In the genomic region with DNA sequence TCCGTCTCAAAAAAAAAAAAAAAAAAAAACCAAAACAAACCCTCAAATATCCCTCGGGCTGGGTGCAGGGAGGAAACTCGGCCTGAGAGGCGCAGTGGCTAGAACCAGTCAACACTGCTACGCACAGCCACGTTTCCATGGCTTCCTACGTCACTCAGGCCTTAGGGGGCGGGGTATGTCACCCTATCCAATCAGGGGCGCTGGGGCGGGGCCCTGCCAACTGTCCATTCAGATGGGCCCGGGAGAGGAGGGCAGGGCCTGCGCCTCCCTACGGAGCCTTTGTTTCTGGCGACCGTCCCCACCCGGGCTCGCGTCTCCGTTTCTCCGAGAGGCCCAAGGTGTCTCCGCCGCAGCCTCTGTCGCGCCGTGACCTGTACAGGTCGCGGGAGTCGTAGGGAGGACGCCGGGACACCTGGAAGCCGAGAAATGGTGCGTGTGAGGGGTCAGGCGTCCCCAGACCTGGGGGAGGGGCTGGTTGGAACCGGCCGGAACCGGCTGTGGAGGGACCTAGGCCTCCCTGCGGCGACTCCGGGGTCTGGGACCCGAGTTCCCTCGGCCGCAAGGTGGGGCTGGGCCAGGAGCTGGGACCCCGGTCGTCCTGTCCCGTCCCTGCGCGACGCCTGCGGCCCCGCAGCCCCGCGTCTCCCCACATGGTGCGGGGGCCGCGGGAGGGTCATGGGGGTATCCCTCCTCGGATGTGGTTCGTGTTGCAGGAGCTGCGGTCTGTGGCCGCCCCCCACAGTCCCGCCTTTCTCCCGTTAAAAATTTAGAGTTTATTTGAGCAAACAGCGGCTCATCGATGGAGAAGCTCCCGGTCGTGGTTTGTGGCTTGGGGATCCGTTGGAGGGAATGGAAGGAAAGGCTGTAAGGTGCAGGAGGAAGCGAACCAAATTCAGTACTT, we compare ENCODE assay signal across 1 cellular context.
TF ChIP-seq lines count a peak whose summit lies in the region.

Gene ZNF627 (plus strand): TSS at position 282 of the 901 bp plus-strand sequence. CDS start 145 bp downstream, at position 427.

TF ChIP-seq in HepG2, 621 proteins besides CTCF, POLR2A, EP300 and RAD21 (continued from another document and continues in another):
- TF ChIP-seq, protein P1, sequence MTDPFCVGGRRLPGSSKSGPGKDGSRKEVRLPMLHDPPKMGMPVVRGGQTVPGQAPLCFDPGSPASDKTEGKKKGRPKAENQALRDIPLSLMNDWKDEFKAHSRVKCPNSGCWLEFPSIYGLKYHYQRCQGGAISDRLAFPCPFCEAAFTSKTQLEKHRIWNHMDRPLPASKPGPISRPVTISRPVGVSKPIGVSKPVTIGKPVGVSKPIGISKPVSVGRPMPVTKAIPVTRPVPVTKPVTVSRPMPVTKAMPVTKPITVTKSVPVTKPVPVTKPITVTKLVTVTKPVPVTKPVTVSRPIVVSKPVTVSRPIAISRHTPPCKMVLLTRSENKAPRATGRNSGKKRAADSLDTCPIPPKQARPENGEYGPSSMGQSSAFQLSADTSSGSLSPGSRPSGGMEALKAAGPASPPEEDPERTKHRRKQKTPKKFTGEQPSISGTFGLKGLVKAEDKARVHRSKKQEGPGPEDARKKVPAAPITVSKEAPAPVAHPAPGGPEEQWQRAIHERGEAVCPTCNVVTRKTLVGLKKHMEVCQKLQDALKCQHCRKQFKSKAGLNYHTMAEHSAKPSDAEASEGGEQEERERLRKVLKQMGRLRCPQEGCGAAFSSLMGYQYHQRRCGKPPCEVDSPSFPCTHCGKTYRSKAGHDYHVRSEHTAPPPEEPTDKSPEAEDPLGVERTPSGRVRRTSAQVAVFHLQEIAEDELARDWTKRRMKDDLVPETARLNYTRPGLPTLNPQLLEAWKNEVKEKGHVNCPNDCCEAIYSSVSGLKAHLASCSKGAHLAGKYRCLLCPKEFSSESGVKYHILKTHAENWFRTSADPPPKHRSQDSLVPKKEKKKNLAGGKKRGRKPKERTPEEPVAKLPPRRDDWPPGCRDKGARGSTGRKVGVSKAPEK (CRISPR knock-in tag; IDR thresholded peaks at IDR 0.05; ENCODE audit: borderline replicate concordance), result 0 out of 2 replicates have a peak, but pooled peaks have one; percentile 48
- TF ChIP-seq ELF1 (CRISPR knock-in tag; IDR thresholded peaks at IDR 0.05), result peak; percentile 49
- TF ChIP-seq ZFP1 (CRISPR knock-in tag; IDR thresholded peaks at IDR 0.05), result no peak
- TF ChIP-seq ZNF280D (CRISPR knock-in tag; IDR thresholded peaks at IDR 0.05), result peak; percentile 55; the same call in 1 of the 2 replicates
- TF ChIP-seq THAP11 (CRISPR knock-in tag; IDR thresholded peaks at IDR 0.05), result peak; percentile 49
- TF ChIP-seq, protein P2, sequence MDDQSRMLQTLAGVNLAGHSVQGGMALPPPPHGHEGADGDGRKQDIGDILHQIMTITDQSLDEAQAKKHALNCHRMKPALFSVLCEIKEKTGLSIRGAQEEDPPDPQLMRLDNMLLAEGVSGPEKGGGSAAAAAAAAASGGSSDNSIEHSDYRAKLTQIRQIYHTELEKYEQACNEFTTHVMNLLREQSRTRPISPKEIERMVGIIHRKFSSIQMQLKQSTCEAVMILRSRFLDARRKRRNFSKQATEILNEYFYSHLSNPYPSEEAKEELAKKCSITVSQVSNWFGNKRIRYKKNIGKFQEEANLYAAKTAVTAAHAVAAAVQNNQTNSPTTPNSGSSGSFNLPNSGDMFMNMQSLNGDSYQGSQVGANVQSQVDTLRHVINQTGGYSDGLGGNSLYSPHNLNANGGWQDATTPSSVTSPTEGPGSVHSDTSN (CRISPR knock-in tag; IDR thresholded peaks at IDR 0.05; ENCODE audit: borderline replicate concordance), result 0 out of 2 replicates have a peak, but pooled peaks have one; percentile 17
- 0 out of 2 replicates have a peak, but pooled peaks have one; percentile 72 for TF ChIP-seq KMT2B (CRISPR knock-in tag; IDR thresholded peaks at IDR 0.05)
- no peak for TF ChIP-seq ADNP (CRISPR knock-in tag; IDR thresholded peaks at IDR 0.05)
- TF ChIP-seq SNAPC2 (CRISPR knock-in tag; IDR thresholded peaks at IDR 0.05), result no peak
- peak; percentile 60; the same call in 1 of the 2 replicates for TF ChIP-seq ELF3 (CRISPR knock-in tag; IDR thresholded peaks at IDR 0.05)
- no peak for TF ChIP-seq KLF15 (CRISPR knock-in tag; IDR thresholded peaks at IDR 0.05; ENCODE audit: borderline replicate concordance)
- TF ChIP-seq CREM (IDR thresholded peaks at IDR 0.05), result peak; percentile 83; the same call in 1 of the 2 replicates
- TF ChIP-seq CREM (CRISPR knock-in tag; IDR thresholded peaks at IDR 0.05), result no peak
- TF ChIP-seq CENPT (CRISPR knock-in tag; IDR thresholded peaks at IDR 0.05; ENCODE audit: low read depth), result peak; percentile 65; the same call in 1 of the 2 replicates
- TF ChIP-seq, protein P3, sequence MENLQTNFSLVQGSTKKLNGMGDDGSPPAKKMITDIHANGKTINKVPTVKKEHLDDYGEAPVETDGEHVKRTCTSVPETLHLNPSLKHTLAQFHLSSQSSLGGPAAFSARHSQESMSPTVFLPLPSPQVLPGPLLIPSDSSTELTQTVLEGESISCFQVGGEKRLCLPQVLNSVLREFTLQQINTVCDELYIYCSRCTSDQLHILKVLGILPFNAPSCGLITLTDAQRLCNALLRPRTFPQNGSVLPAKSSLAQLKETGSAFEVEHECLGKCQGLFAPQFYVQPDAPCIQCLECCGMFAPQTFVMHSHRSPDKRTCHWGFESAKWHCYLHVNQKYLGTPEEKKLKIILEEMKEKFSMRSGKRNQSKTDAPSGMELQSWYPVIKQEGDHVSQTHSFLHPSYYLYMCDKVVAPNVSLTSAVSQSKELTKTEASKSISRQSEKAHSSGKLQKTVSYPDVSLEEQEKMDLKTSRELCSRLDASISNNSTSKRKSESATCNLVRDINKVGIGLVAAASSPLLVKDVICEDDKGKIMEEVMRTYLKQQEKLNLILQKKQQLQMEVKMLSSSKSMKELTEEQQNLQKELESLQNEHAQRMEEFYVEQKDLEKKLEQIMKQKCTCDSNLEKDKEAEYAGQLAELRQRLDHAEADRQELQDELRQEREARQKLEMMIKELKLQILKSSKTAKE (CRISPR knock-in tag; IDR thresholded peaks at IDR 0.05; ENCODE audit: borderline replicate concordance), result no peak
- TF ChIP-seq E2F5 (CRISPR knock-in tag; conservative IDR thresholded peaks at IDR 0.05), result no peak
- peak; percentile 83 for TF ChIP-seq GABPB1 (CRISPR knock-in tag; IDR thresholded peaks at IDR 0.05)
- TF ChIP-seq PCBP1 (IDR thresholded peaks at IDR 0.05; ENCODE audit: borderline replicate concordance, low read depth, low read length), result no peak
- TF ChIP-seq, protein P4, sequence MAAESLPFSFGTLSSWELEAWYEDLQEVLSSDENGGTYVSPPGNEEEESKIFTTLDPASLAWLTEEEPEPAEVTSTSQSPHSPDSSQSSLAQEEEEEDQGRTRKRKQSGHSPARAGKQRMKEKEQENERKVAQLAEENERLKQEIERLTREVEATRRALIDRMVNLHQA (CRISPR knock-in tag; IDR thresholded peaks at IDR 0.05), result no peak
- no peak for TF ChIP-seq ZNF850 (CRISPR knock-in tag; conservative IDR thresholded peaks at IDR 0.05)
- TF ChIP-seq DMAP1 (CRISPR knock-in tag; IDR thresholded peaks at IDR 0.05), result peak; percentile 91
- TF ChIP-seq ZNF770 (CRISPR knock-in tag; IDR thresholded peaks at IDR 0.05), result no peak
- peak; percentile 83; the same call in 1 of the 2 replicates for TF ChIP-seq ZNF556 (CRISPR knock-in tag; IDR thresholded peaks at IDR 0.05; ENCODE audit: borderline replicate concordance)
- TF ChIP-seq AKNA (CRISPR knock-in tag; IDR thresholded peaks at IDR 0.05; ENCODE audit: borderline replicate concordance), result no peak
- no peak for TF ChIP-seq MTA3 (CRISPR knock-in tag; IDR thresholded peaks at IDR 0.05)
- TF ChIP-seq ZBTB21 (CRISPR knock-in tag; IDR thresholded peaks at IDR 0.05), result no peak
- no peak; the same call in 1 of the 2 replicates for TF ChIP-seq ZNF800 (CRISPR knock-in tag; IDR thresholded peaks at IDR 0.05)
